ENCODE assay signal across 11 cellular contexts in the genomic region with DNA sequence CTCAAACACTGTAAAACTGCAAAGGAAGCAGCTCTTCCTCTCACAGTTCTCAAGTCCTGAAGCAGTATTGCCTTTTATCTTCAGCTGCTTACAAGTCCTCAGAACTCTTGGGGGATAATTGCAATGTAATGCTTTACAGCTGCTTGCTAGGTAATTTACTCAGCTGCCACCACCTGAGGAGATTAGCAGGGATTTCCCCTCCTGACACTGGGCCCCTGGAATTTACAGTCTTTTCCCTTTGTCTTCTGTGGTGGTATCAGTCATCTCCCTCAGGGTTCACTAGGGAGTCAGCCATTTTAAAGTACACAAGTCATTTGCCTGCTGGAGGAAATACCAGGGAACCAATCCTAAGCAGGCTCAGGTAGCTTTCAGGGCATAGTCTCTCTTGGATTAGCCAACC.
DNase-seq lines count a peak whose midpoint lies in the region; ATAC-seq and TF ChIP-seq lines count a peak whose summit lies in the region.
"Had no signal": no experiment of that assay in that cellular context is flagged by ENCODE, and none has a peak within 500 bp of the region (broad histone marks: within the 10 kb centered on the region; RNA-seq: fewer than 3 reads in every experiment).

No MANE protein-coding gene starts in this region.

- ATAC-seq in HG03196 (IDR thresholded peaks at IDR 0.05; ENCODE audit: unreplicated experiment), result no peak
- ATAC-seq in GM19351 (IDR thresholded peaks at IDR 0.05; ENCODE audit: unreplicated experiment), result no peak
- no peak for ATAC-seq in GM18511 (IDR thresholded peaks at IDR 0.05; ENCODE audit: unreplicated experiment)
- ATAC-seq: activated CD8-positive, alpha-beta memory T cell treated with anti-CD3 and anti-CD28 coated beads, Interleukin-2, amount 10 ng/mL, durations not matched to agents 7 days and 5 days; left lung had no signal

- in situ Hi-C loops in Caki2 (cut with HindIII; ENCODE audit: low pct_unique_long_range_greater_than_20kb, low sequenced_read_pairs), result no loop called here

- CTCF ChIA-PET in RWPE1 (lab: Yijun Ruan, JAX), result no interaction called here

- no peak for TF ChIP-seq CTCF in RWPE1 (conservative IDR thresholded peaks at IDR 0.05; ENCODE audit: low read depth)

- POLR2A ChIA-PET in RWPE1 (lab: Yijun Ruan, JAX; ENCODE audit: low non-redundant PET), result no interaction called here

- H3K27ac ChIP-seq in RWPE1, result no peak overlapping the region
- H3K27ac ChIP-seq: left lung, tibial artery had no signal

- DNase-seq in Caki2 (ENCODE audit: low read depth), result peak; percentile 5
- DNase-seq in NCI-H1417 treated with DMSO at 0.1 percent for 48 hours (lab: John Stamatoyannopoulos, UW), result peak; percentile 41
- DNase-seq in RWPE1 (ENCODE audit: low spot score), result peak; percentile 69
- peak; percentile 82 for DNase-seq in kidney tubule cell (ENCODE audit: low spot score)
- DNase-seq in cerebellum (ENCODE audit: low spot score), result no peak
- DNase-seq: activated CD8-positive, alpha-beta memory T cell treated with anti-CD3 and anti-CD28 coated beads, Interleukin-2, amount 10 ng/mL, durations not matched to agents 7 days and 5 days; left lung; tibial artery had no signal
